In genomic region chr15:29571728-29572454, GRCh38 we compare ENCODE assay signal across 8 cellular contexts.
DNase-seq lines count a peak whose midpoint lies in the region; ATAC-seq and TF ChIP-seq lines count a peak whose summit lies in the region.

No MANE protein-coding gene starts in this region.

- H3K4me3 ChIP-seq in HUES48 (ENCODE audit: low read depth, low read length) (peak overlapping the region; percentile 75), choroid plexus epithelial cell (ENCODE audit: low read depth, low read length) (no peak overlapping the region)

- no peak for TF ChIP-seq CTCF in choroid plexus epithelial cell (conservative IDR thresholded peaks at IDR 0.05; ENCODE audit: low read depth, low read length)

- peaks cover 17% of the 10 kb centered on the region for H3K4me1 ChIP-seq in HUES48 (ENCODE audit: control insufficient read depth, insufficient read depth, low read length)

- DNase-seq in COLO668 (lab: John Stamatoyannopoulos, UW; ENCODE audit: unreplicated experiment) (peak; percentile 42), choroid plexus epithelial cell (ENCODE audit: low read depth) (peak; percentile 12), myocyte (ENCODE audit: low read depth) (peak; percentile 4), NCI-H2196 (lab: John Stamatoyannopoulos, UW; ENCODE audit: unreplicated experiment) (no peak), OCI-M2 (lab: John Stamatoyannopoulos, UW; ENCODE audit: unreplicated experiment) (no peak)

- H3K9ac ChIP-seq in HUES48 (ENCODE audit: low read depth, low read length) = no peak overlapping the region

- H3K9me3 ChIP-seq in HUES48 (ENCODE audit: control insufficient read depth, insufficient read depth, low read length) = no peaks in the 10 kb centered on the region

- ATAC-seq in HG03108 (IDR thresholded peaks at IDR 0.05; ENCODE audit: unreplicated experiment) = no peak
- no peak for ATAC-seq in HG03280 (IDR thresholded peaks at IDR 0.05; ENCODE audit: unreplicated experiment)

- H3K36me3 ChIP-seq in HUES48 (ENCODE audit: control insufficient read depth, insufficient read depth, low read length) = no peaks in the 10 kb centered on the region

- no peak overlapping the region for H3K27ac ChIP-seq in HUES48 (ENCODE audit: low read depth, low read length)

- H3K27me3 ChIP-seq in HUES48 (ENCODE audit: control insufficient read depth, insufficient read depth, low read length) = peaks cover 50% of the 10 kb centered on the region

Comparison
In these comparisons a context has a peak if more than half of its experiments do, and no peak if none do; other contexts are left out.
1. DNase-seq: peak in COLO668 (single experiment), choroid plexus epithelial cell (single experiment) and myocyte (single experiment); none in NCI-H2196 (single experiment) and OCI-M2 (single experiment).